In genomic region chr2:101827246-101827645, GRCh38 we compare ENCODE assay signal across 11 cellular contexts.
A peak's percentile ranks its signal among the peaks of the same experiment; 100 is the strongest.
DNase-seq lines count a peak whose midpoint lies in the region; ATAC-seq and TF ChIP-seq lines count a peak whose summit lies in the region.
"Had no signal": no experiment of that assay in that cellular context is flagged by ENCODE, and none has a peak within 500 bp of the region (broad histone marks: within the 10 kb centered on the region; RNA-seq: fewer than 3 reads in every experiment).

No MANE protein-coding gene starts in this region.

- H3K36me3 Mint-ChIP-seq in activated CD8-positive, alpha-beta memory T cell treated with anti-CD3 and anti-CD28 coated beads, Interleukin-2, amount 10 ng/mL, durations not matched to agents 7 days and 5 days, result peaks cover 17% of the 10 kb centered on the region
- H3K36me3 Mint-ChIP-seq in stimulated activated memory B cell treated with anti-CD40 and anti-IgM and Interleukin-4, amounts not matched to agents 10 μg/mL and 1 μg/mL and 100 μg/mL, for 72 hours, result peaks cover 52% of the 10 kb centered on the region

- no peaks in the 10 kb centered on the region for H3K9me3 Mint-ChIP-seq in activated CD8-positive, alpha-beta memory T cell treated with anti-CD3 and anti-CD28 coated beads, Interleukin-2, amount 10 ng/mL, durations not matched to agents 7 days and 5 days (ENCODE audit: low read depth)
- no peaks in the 10 kb centered on the region for H3K9me3 Mint-ChIP-seq in stimulated activated memory B cell treated with anti-CD40 and anti-IgM and Interleukin-4, amounts not matched to agents 10 μg/mL and 1 μg/mL and 100 μg/mL, for 72 hours
- H3K9me3 Mint-ChIP-seq: stimulated activated naive CD8-positive, alpha-beta T cell treated with anti-CD3 and anti-CD28 coated beads, Interleukin-15, Interleukin-2, amounts not matched to agents 100 ng/mL and 50 ng/mL, for 24 hours had no signal

- peaks cover 66% of the 10 kb centered on the region for H3K4me1 Mint-ChIP-seq in activated CD8-positive, alpha-beta memory T cell treated with anti-CD3 and anti-CD28 coated beads, Interleukin-2, amount 10 ng/mL, durations not matched to agents 7 days and 5 days
- H3K4me1 Mint-ChIP-seq in stimulated activated memory B cell treated with anti-CD40 and anti-IgM and Interleukin-4, amounts not matched to agents 10 μg/mL and 1 μg/mL and 100 μg/mL, for 72 hours, result peaks cover 71% of the 10 kb centered on the region

- H3K27me3 Mint-ChIP-seq in activated CD8-positive, alpha-beta memory T cell treated with anti-CD3 and anti-CD28 coated beads, Interleukin-2, amount 10 ng/mL, durations not matched to agents 7 days and 5 days, result no peaks in the 10 kb centered on the region
- H3K27me3 Mint-ChIP-seq in stimulated activated memory B cell treated with anti-CD40 and anti-IgM and Interleukin-4, amounts not matched to agents 10 μg/mL and 1 μg/mL and 100 μg/mL, for 72 hours, result no peaks in the 10 kb centered on the region
- H3K27me3 Mint-ChIP-seq: stimulated activated naive CD8-positive, alpha-beta T cell treated with anti-CD3 and anti-CD28 coated beads, Interleukin-15, Interleukin-2, amounts not matched to agents 100 ng/mL and 50 ng/mL, for 24 hours had no signal

- CTCF ChIA-PET in activated CD8-positive, alpha-beta memory T cell treated with anti-CD3 and anti-CD28 coated beads, Interleukin-2, amount 10 ng/mL, durations not matched to agents 7 days and 5 days (lab: Charles Lee), result interaction anchor here (1.0 to 5.2 kb wide), 5 partner anchors 8 to 414 kb away, joined by 3 to 36 read pairs (median 4); no protein-coding TSS in a partner anchor

- DNase-seq in activated CD8-positive, alpha-beta memory T cell treated with anti-CD3 and anti-CD28 coated beads, Interleukin-2, amount 10 ng/mL, durations not matched to agents 7 days and 5 days, result no peak
- DNase-seq in activated CD8-positive, alpha-beta memory T cell treated with anti-CD3 and anti-CD28 coated beads, Interleukin-2, amount 50 U/mL, for 4 hours, result no peak
- DNase-seq in SW480 (ENCODE audit: low spot score) (peak; percentile 84), fibroblast of villous mesenchyme (ENCODE audit: low read depth) (peak; percentile 95), NCI-H2081 treated with DMSO at 0.1 percent for 48 hours (lab: John Stamatoyannopoulos, UW) (no peak)
- no peak for DNase-seq in stimulated activated naive CD4-positive, alpha-beta T cell treated with Interleukin-2 at 50 U/mL for 16 hours (lab: John Stamatoyannopoulos, UW)
- DNase-seq: NCI-H526, psoas muscle had no signal

- no peak for TF ChIP-seq CTCF in fibroblast of villous mesenchyme (IDR thresholded peaks at IDR 0.05; ENCODE audit: insufficient read depth, low read depth, low read length)

- no peak for ATAC-seq in activated CD8-positive, alpha-beta memory T cell treated with anti-CD3 and anti-CD28 coated beads, Interleukin-2, amount 10 ng/mL, durations not matched to agents 7 days and 5 days
- ATAC-seq in stimulated activated memory B cell treated with anti-CD40 and anti-IgM and Interleukin-4, amounts not matched to agents 10 μg/mL and 1 μg/mL and 100 μg/mL, for 72 hours, result no peak
- no peak for ATAC-seq in GM21528 (IDR thresholded peaks at IDR 0.05; ENCODE audit: low FRiP score, unreplicated experiment)

- H3K4me3 Mint-ChIP-seq in activated CD8-positive, alpha-beta memory T cell treated with anti-CD3 and anti-CD28 coated beads, Interleukin-2, amount 10 ng/mL, durations not matched to agents 7 days and 5 days, result no peak overlapping the region
- H3K4me3 Mint-ChIP-seq in stimulated activated memory B cell treated with anti-CD40 and anti-IgM and Interleukin-4, amounts not matched to agents 10 μg/mL and 1 μg/mL and 100 μg/mL, for 72 hours, result no peak overlapping the region

- H3K4me3 ChIP-seq in fibroblast of villous mesenchyme (ENCODE audit: low read depth, low read length), result no peak overlapping the region
- H3K4me3 ChIP-seq: psoas muscle had no signal

- H3K27ac Mint-ChIP-seq in activated CD8-positive, alpha-beta memory T cell treated with anti-CD3 and anti-CD28 coated beads, Interleukin-2, amount 10 ng/mL, durations not matched to agents 7 days and 5 days, result peak overlapping the region; percentile 12
- peak overlapping the region; percentile 77 for H3K27ac Mint-ChIP-seq in stimulated activated memory B cell treated with anti-CD40 and anti-IgM and Interleukin-4, amounts not matched to agents 10 μg/mL and 1 μg/mL and 100 μg/mL, for 72 hours

Comparison
In these comparisons a context has a peak if more than half of its experiments do, and no peak if none do; other contexts are left out.
1. DNase-seq: peak in SW480 (single experiment) and fibroblast of villous mesenchyme (single experiment); none in activated CD8-positive, alpha-beta memory T cell treated with anti-CD3 and anti-CD28 coated beads, Interleukin-2, amount 10 ng/mL, durations not matched to agents 7 days and 5 days (single experiment), activated CD8-positive, alpha-beta memory T cell treated with anti-CD3 and anti-CD28 coated beads, Interleukin-2, amount 50 U/mL, for 4 hours (single experiment), stimulated activated naive CD4-positive, alpha-beta T cell treated with Interleukin-2 at 50 U/mL for 16 hours (single experiment) and NCI-H2081 treated with DMSO at 0.1 percent for 48 hours (single experiment).